In genomic region chr2:147297820-147298219, GRCh38 we compare ENCODE assay signal across 7 cellular contexts.
DNase-seq lines count a peak whose midpoint lies in the region; ATAC-seq lines count a peak whose summit lies in the region.

No MANE protein-coding gene starts in this region.

- peak overlapping the region; percentile 43 for H3K4me3 Mint-ChIP-seq in T-helper 1 cell treated with Interleukin-12 subunit alpha and Interleukin-12 subunit beta and Interleukin-4 antibody, amounts not matched to agents 30 μg/mL and 1 μg/mL, for 36 hours

- peaks cover 39% of the 10 kb centered on the region for H3K36me3 Mint-ChIP-seq in T-helper 1 cell treated with Interleukin-12 subunit alpha and Interleukin-12 subunit beta and Interleukin-4 antibody, amounts not matched to agents 30 μg/mL and 1 μg/mL, for 36 hours (ENCODE audit: low read depth)

- peak overlapping the region; percentile 92 for H3K27ac Mint-ChIP-seq in T-helper 1 cell treated with Interleukin-12 subunit alpha and Interleukin-12 subunit beta and Interleukin-4 antibody, amounts not matched to agents 30 μg/mL and 1 μg/mL, for 36 hours

- H3K9me3 Mint-ChIP-seq in T-helper 1 cell treated with Interleukin-12 subunit alpha and Interleukin-12 subunit beta and Interleukin-4 antibody, amounts not matched to agents 30 μg/mL and 1 μg/mL, for 36 hours: peaks cover 38% of the 10 kb centered on the region

- peak; percentile 37 for DNase-seq in stimulated activated CD4-positive, alpha-beta T cell treated with anti-CD3 and anti-CD28 coated beads, Interleukin-1b, Interleukin-23, amount 100 ng/mL, for 48 hours
- no peak for DNase-seq in MV-4-11 (lab: John Stamatoyannopoulos, UW)
- DNase-seq in iPS-NIHi11 (ENCODE audit: low spot score): no peak
- no peak for DNase-seq in dermis blood vessel endothelial cell

- H3K27me3 Mint-ChIP-seq in T-helper 1 cell treated with Interleukin-12 subunit alpha and Interleukin-12 subunit beta and Interleukin-4 antibody, amounts not matched to agents 30 μg/mL and 1 μg/mL, for 36 hours (ENCODE audit: low read depth): no peaks in the 10 kb centered on the region

- ATAC-seq in GM19035 (IDR thresholded peaks at IDR 0.05; ENCODE audit: unreplicated experiment) (peak; percentile 96), HG02798 (IDR thresholded peaks at IDR 0.05; ENCODE audit: poor library complexity, unreplicated experiment) (peak; percentile 96)

- H3K4me1 Mint-ChIP-seq in T-helper 1 cell treated with Interleukin-12 subunit alpha and Interleukin-12 subunit beta and Interleukin-4 antibody, amounts not matched to agents 30 μg/mL and 1 μg/mL, for 36 hours (ENCODE audit: low read depth): peaks cover 55% of the 10 kb centered on the region
